In the genomic region with DNA sequence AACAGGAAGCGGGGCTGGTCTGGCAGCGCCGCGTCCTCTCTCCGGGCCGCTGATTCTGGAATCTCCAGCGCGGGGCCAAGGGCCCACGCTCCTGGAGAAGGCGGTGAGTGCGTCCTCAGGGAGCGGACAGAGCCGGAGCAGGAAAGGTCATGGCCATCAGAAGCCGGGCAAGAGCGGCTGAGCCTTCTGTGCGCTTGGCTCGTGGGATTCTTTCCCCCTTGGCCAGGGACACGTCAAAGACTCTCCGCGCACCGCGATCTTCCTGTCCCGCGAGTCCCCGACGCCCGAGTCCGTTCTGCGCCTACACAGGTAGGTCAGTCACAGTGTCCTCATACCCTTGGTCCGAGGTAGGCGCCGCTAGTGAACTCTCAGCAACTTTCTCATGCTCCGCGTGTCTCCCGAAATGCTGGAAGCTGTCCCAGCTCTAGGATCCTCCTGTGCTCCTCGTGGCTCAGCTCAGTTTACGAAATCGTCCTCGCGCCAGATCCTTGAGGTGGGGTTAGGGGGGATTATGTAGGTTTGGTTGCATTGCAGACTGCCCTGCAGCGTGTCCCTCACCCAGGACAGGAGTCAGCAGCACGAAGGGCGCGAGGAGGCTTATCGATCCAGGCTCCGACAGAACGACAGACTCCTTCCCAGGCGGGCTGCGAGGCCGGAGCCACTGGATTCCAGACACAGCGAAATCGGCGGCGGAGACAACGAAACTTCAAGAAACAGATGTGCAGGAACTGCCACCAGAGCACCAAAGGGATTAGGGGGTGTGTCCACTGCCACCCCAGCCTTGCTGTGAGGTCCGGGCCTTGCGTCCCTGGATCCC, we compare ENCODE assay signal across 11 cellular contexts. TPM values are rescaled to one million over a fixed set of nuclear protein-coding genes. Genes with fewer than 3 reads are reported as not detected.
DNase-seq lines count a peak whose midpoint lies in the region; ATAC-seq and TF ChIP-seq lines count a peak whose summit lies in the region.
"Had no signal": no experiment of that assay in that cellular context is flagged by ENCODE, and none has a peak within 500 bp of the region (broad histone marks: within the 10 kb centered on the region; RNA-seq: fewer than 3 reads in every experiment).

No MANE protein-coding gene starts in this region.

- H3K36me3 ChIP-seq in CD8-positive, alpha-beta T cell (ENCODE audit: insufficient read depth, low read length): no peaks in the 10 kb centered on the region
- H3K36me3 ChIP-seq: adrenal gland had no signal

- no peaks in the 10 kb centered on the region for H3K9me3 Mint-ChIP-seq in CD8-positive, alpha-beta T cell
- no peaks in the 10 kb centered on the region for H3K9me3 Mint-ChIP-seq in T-cell
- H3K9me3 Mint-ChIP-seq in nephron: peaks cover 6% of the 10 kb centered on the region

- no peaks in the 10 kb centered on the region for H3K9me3 ChIP-seq in CD8-positive, alpha-beta T cell (ENCODE audit: low read length)
- H3K9me3 ChIP-seq: adrenal gland had no signal

- peaks cover 21% of the 10 kb centered on the region for H3K4me1 ChIP-seq in CD8-positive, alpha-beta T cell (ENCODE audit: insufficient read depth, low read length)

- CTCF ChIA-PET in CD8-positive, alpha-beta T cell (lab: Charles Lee): no interaction called here
- CTCF ChIA-PET in T-cell (lab: Charles Lee): no interaction called here

- no peak for TF ChIP-seq CTCF in CD8-positive, alpha-beta T cell (IDR thresholded peaks at IDR 0.05)
- TF ChIP-seq CTCF in fibroblast of pulmonary artery (IDR thresholded peaks at IDR 0.05; ENCODE audit: low read length, missing control alignments) (no peak), nephron (IDR thresholded peaks at IDR 0.05; ENCODE audit: unreplicated experiment in 3 of 3) (no peak)

- no peak for ATAC-seq in CD8-positive, alpha-beta T cell
- ATAC-seq in T-cell (replicated peaks in 1 of 4) (no peak), HG02571 (IDR thresholded peaks at IDR 0.05; ENCODE audit: unreplicated experiment) (no peak)

- DNase-seq in CD8-positive, alpha-beta T cell: peak in 1 of 7 experiments; percentile 36
- DNase-seq in T-cell: no peak
- peak; percentile 17 for DNase-seq in fibroblast of pulmonary artery (ENCODE audit: low read depth)
- DNase-seq in stimulated activated CD4-positive, alpha-beta T cell treated with anti-CD3 and anti-CD28 coated beads, Interleukin-12 subunit alpha, Interleukin-12 subunit beta, amount 100 ng/mL, for 4 hours: no peak
- no peak for DNase-seq in NCI-H1105 (lab: John Stamatoyannopoulos, UW)
- no peak for DNase-seq in activated effector memory CD4-positive, alpha-beta T cell treated with Interleukin-2 at 50 U/mL for 16 hours
- DNase-seq: NCI-H510A treated with DMSO at 0.1 percent for 48 hours had no signal

- peaks cover 27% of the 10 kb centered on the region for H3K27me3 ChIP-seq in CD8-positive, alpha-beta T cell (ENCODE audit: insufficient read depth, low read length)

- no peaks in the 10 kb centered on the region for H3K36me3 Mint-ChIP-seq in CD8-positive, alpha-beta T cell
- H3K36me3 Mint-ChIP-seq in T-cell: no peaks in the 10 kb centered on the region
- no peaks in the 10 kb centered on the region for H3K36me3 Mint-ChIP-seq in nephron (ENCODE audit: low read depth)

- POLR2A ChIA-PET in CD8-positive, alpha-beta T cell (lab: Charles Lee): no interaction called here
- POLR2A ChIA-PET in T-cell (lab: Charles Lee): no interaction called here

- H3K4me3 Mint-ChIP-seq in CD8-positive, alpha-beta T cell: peak overlapping the region; percentile 29
- peak overlapping the region; percentile 3 to 71 (median 17) for H3K4me3 Mint-ChIP-seq in T-cell
- H3K4me3 Mint-ChIP-seq in nephron: peak overlapping the region; percentile 71 to 76 (median 75)

- H3K27ac ChIP-seq in CD8-positive, alpha-beta T cell (ENCODE audit: low read depth, low read length): no peak overlapping the region
- H3K27ac ChIP-seq: adrenal gland, skin epidermis had no signal

- H3K27ac Mint-ChIP-seq in CD8-positive, alpha-beta T cell: no peak overlapping the region
- H3K27ac Mint-ChIP-seq in T-cell (no peak overlapping the region), nephron (no peak overlapping the region)

- peak overlapping the region; percentile 35 for H3K4me3 ChIP-seq in CD8-positive, alpha-beta T cell (ENCODE audit: low read depth, low read length)
- H3K4me3 ChIP-seq in fibroblast of pulmonary artery (replicated peaks; ENCODE audit: low read depth, low read length): no peak overlapping the region

- H3K4me1 Mint-ChIP-seq in CD8-positive, alpha-beta T cell (ENCODE audit: low read depth): peaks cover 27% of the 10 kb centered on the region
- H3K4me1 Mint-ChIP-seq in T-cell (peaks cover 23 to 39% (median 39%) of the 10 kb centered on the region in 3 donors), nephron (peaks cover 50% of the 10 kb centered on the region)

- peaks cover 79% of the 10 kb centered on the region for H3K27me3 Mint-ChIP-seq in CD8-positive, alpha-beta T cell (ENCODE audit: low read depth)
- H3K27me3 Mint-ChIP-seq in T-cell: peaks cover 84 to 94% of the 10 kb centered on the region in 2 donors
- peaks cover 100% of the 10 kb centered on the region for H3K27me3 Mint-ChIP-seq in nephron (ENCODE audit: low read depth)

- intact Hi-C loops in CD8-positive, alpha-beta T cell (cut with DNase I, micrococcal nuclease): no loop called here

RNA-seq across cellular contexts. Expression of a gene that starts 8.7 kb away (rescaled TPM):
- not detected for total RNA-seq in CD8-positive, alpha-beta T cell
- not detected for total RNA-seq in T-cell

RNA-seq across cellular contexts. Expression of a gene that starts 44.6 kb away (rescaled TPM):
- total RNA-seq in CD8-positive, alpha-beta T cell: 10 to 100 TPM; 34.0 to 38.9 TPM
- total RNA-seq in T-cell: 10 to 100 TPM; 15.8 to 19.9 (median 17.5) TPM

RNA-seq across cellular contexts. Expression of a gene that starts 44.6 kb away (rescaled TPM):
- 10 to 100 TPM; 22.9 to 23.2 TPM for total RNA-seq in CD8-positive, alpha-beta T cell
- 10 to 100 TPM; 27.7 to 34.1 (median 29.1) TPM for total RNA-seq in T-cell

Comparison
In these comparisons a context has a peak if more than half of its experiments do, and no peak if none do; other contexts are left out.
1. H3K4me3 Mint-ChIP-seq: peak in every context shown above with its lines; median percentile 75 in nephron; 29 in CD8-positive, alpha-beta T cell; 17 in T-cell.